1 cellular context compared by ENCODE assay signal in genomic region chr11:67412495-67413179, GRCh38.
A peak's percentile ranks its signal among the peaks of the same experiment; 100 is the strongest.
TF ChIP-seq lines count a peak whose summit lies in the region.

No MANE protein-coding gene starts in this region.

TF ChIP-seq in HepG2, 621 proteins besides CTCF, POLR2A, EP300 and RAD21:
- no peak for TF ChIP-seq ZNF143 (CRISPR knock-in tag; IDR thresholded peaks at IDR 0.05)
- TF ChIP-seq ZNF768 (CRISPR knock-in tag; IDR thresholded peaks at IDR 0.05): peak; percentile 89
- TF ChIP-seq ZNF629 (CRISPR knock-in tag; conservative IDR thresholded peaks at IDR 0.05): peak; percentile 45
- 0 out of 2 replicates have a peak, but pooled peaks have one; percentile 69 for TF ChIP-seq ZSCAN25 (CRISPR knock-in tag; IDR thresholded peaks at IDR 0.05)
- TF ChIP-seq ZMYM3 (CRISPR knock-in tag; IDR thresholded peaks at IDR 0.05): peak; percentile 51; the same call in 1 of the 2 replicates
